Comparison of ENCODE assay signal across 10 cellular contexts in genomic region chr19:5952193-5953033, GRCh38. TPM values are rescaled to one million over a fixed set of nuclear protein-coding genes. Genes with fewer than 3 reads are reported as not detected.
DNase-seq lines count a peak whose midpoint lies in the region; ATAC-seq and TF ChIP-seq lines count a peak whose summit lies in the region.
"Had no signal": no experiment of that assay in that cellular context is flagged by ENCODE, and none has a peak within 500 bp of the region (broad histone marks: within the 10 kb centered on the region; RNA-seq: fewer than 3 reads in every experiment).

No MANE protein-coding gene starts in this region.

- intact Hi-C loops in CD8-positive, alpha-beta T cell (cut with DNase I, micrococcal nuclease): no loop called here
- intact Hi-C loops in body of pancreas (cut with DNase I): no loop called here

- no peak for TF ChIP-seq POLR2A in body of pancreas (IDR thresholded peaks at IDR 0.05)

- no peaks in the 10 kb centered on the region for H3K9me3 ChIP-seq in CD8-positive, alpha-beta T cell (ENCODE audit: low read length)
- no peaks in the 10 kb centered on the region for H3K9me3 ChIP-seq in HUES6 (ENCODE audit: control insufficient read depth, insufficient read depth, low read depth, low read length)
- no peaks in the 10 kb centered on the region for H3K9me3 ChIP-seq in body of pancreas

- H3K4me3 Mint-ChIP-seq in CD8-positive, alpha-beta T cell: peak overlapping the region; percentile 26
- no peak overlapping the region for H3K4me3 Mint-ChIP-seq in nephron

- H3K27me3 ChIP-seq in CD8-positive, alpha-beta T cell (ENCODE audit: insufficient read depth, low read length): no peaks in the 10 kb centered on the region
- H3K27me3 ChIP-seq in HUES6 (ENCODE audit: control insufficient read depth, insufficient read depth, low read length) (no peaks in the 10 kb centered on the region), body of pancreas (no peaks in the 10 kb centered on the region)

- H3K9ac ChIP-seq in HUES6 (ENCODE audit: low read length): peak overlapping the region; percentile 32

- H3K27me3 Mint-ChIP-seq in CD8-positive, alpha-beta T cell (ENCODE audit: low read depth): no peaks in the 10 kb centered on the region
- no peaks in the 10 kb centered on the region for H3K27me3 Mint-ChIP-seq in nephron (ENCODE audit: low read depth)
- H3K27me3 Mint-ChIP-seq: activated B cell treated with CpG ODN at 0.5 μM for 24 hours had no signal

- no peak for TF ChIP-seq CTCF in CD8-positive, alpha-beta T cell (IDR thresholded peaks at IDR 0.05)
- no peak for TF ChIP-seq CTCF in body of pancreas (IDR thresholded peaks at IDR 0.05)
- TF ChIP-seq CTCF in nephron (IDR thresholded peaks at IDR 0.05; ENCODE audit: unreplicated experiment in 3 of 3): no peak

- peak overlapping the region; percentile 13 for H3K27ac ChIP-seq in CD8-positive, alpha-beta T cell (ENCODE audit: low read depth, low read length)
- H3K27ac ChIP-seq in HUES6 (ENCODE audit: low read depth, low read length): peak overlapping the region; percentile 29; the same call in 1 of the 2 replicates
- peak overlapping the region in 3 of 4 donors; percentile 22 to 63 (median 45) for H3K27ac ChIP-seq in body of pancreas

- 78 to 87% methylated on average over 16 to 18 of the region's 18 CpGs for WGBS in body of pancreas, 2 donors

- peak overlapping the region; percentile 49 for H3K27ac Mint-ChIP-seq in CD8-positive, alpha-beta T cell
- H3K27ac Mint-ChIP-seq in nephron: peak overlapping the region; percentile 77 to 89 (median 84)

- H3K9me3 Mint-ChIP-seq in CD8-positive, alpha-beta T cell: no peaks in the 10 kb centered on the region
- no peaks in the 10 kb centered on the region for H3K9me3 Mint-ChIP-seq in nephron
- H3K9me3 Mint-ChIP-seq: activated B cell treated with CpG ODN at 0.5 μM for 24 hours had no signal

- H3K36me3 Mint-ChIP-seq in CD8-positive, alpha-beta T cell: peaks cover 15% of the 10 kb centered on the region
- peaks cover 10% of the 10 kb centered on the region for H3K36me3 Mint-ChIP-seq in nephron (ENCODE audit: low read depth)

- POLR2A ChIA-PET in CD8-positive, alpha-beta T cell (lab: Charles Lee): interaction anchor here (0.6 to 5.4 kb wide), 3 partner anchors 10 to 174 kb away, joined by 3 to 32 read pairs (median 11); partner anchors contain the start of gene VMAC

- CTCF ChIA-PET in CD8-positive, alpha-beta T cell (lab: Charles Lee): interaction anchor here (0.7 to 8.0 kb wide), 9 partner anchors 9 to 1174 kb away, joined by 3 to 53 read pairs (median 3); no protein-coding TSS in a partner anchor

- peaks cover 74% of the 10 kb centered on the region for H3K4me1 ChIP-seq in CD8-positive, alpha-beta T cell (ENCODE audit: insufficient read depth, low read length)
- H3K4me1 ChIP-seq in HUES6 (ENCODE audit: control insufficient read depth, insufficient read depth, low read length) (peaks cover 84% of the 10 kb centered on the region), body of pancreas (peaks cover 66% of the 10 kb centered on the region)

- no peak for ATAC-seq in CD8-positive, alpha-beta T cell
- ATAC-seq in body of pancreas (no peak), GM18517 (IDR thresholded peaks at IDR 0.05; ENCODE audit: unreplicated experiment) (no peak), GM18511 (IDR thresholded peaks at IDR 0.05; ENCODE audit: unreplicated experiment) (no peak)

- peaks cover 92% of the 10 kb centered on the region for H3K4me1 Mint-ChIP-seq in CD8-positive, alpha-beta T cell (ENCODE audit: low read depth)
- peaks cover 93% of the 10 kb centered on the region for H3K4me1 Mint-ChIP-seq in nephron

- H3K4me3 ChIP-seq in CD8-positive, alpha-beta T cell (ENCODE audit: low read depth, low read length): no peak overlapping the region
- H3K4me3 ChIP-seq in HUES6 (ENCODE audit: low read depth, low read length): peak overlapping the region; percentile 6; the same call in 1 of the 2 replicates
- H3K4me3 ChIP-seq in body of pancreas: no peak overlapping the region

- no peaks in the 10 kb centered on the region for H3K36me3 ChIP-seq in CD8-positive, alpha-beta T cell (ENCODE audit: insufficient read depth, low read length)
- H3K36me3 ChIP-seq in HUES6 (ENCODE audit: control insufficient read depth, insufficient read depth, low read length) (peaks cover 4% of the 10 kb centered on the region; the same call in 1 of the 2 replicates), body of pancreas (replicated peaks in 1 of 2; ENCODE audit: insufficient read depth in 1 of 2, low read depth in 2 of 2) (no peaks in the 10 kb centered on the region)

- no peak for DNase-seq in CD8-positive, alpha-beta T cell
- DNase-seq in body of pancreas (no peak), NCI-H1436 (lab: John Stamatoyannopoulos, UW) (no peak)
- DNase-seq: activated B cell treated with CpG ODN at 0.5 μM for 24 hours, NCI-H446 treated with DMSO at 0.1 percent for 48 hours, trophoblast cell had no signal

RNA-seq across cellular contexts. Expression of gene RANBP3, which starts 25.5 kb away (rescaled TPM):
- 100 to 1,000 TPM; 109 to 118 TPM for total RNA-seq in CD8-positive, alpha-beta T cell
- 10 to 100 TPM; 62.0 to 90.0 TPM for total RNA-seq in body of pancreas

RNA-seq across cellular contexts. Expression of gene CAPS, which starts 38.4 kb away (rescaled TPM):
- total RNA-seq in CD8-positive, alpha-beta T cell: 10 to 100 TPM; 28.0 to 33.1 TPM
- total RNA-seq in body of pancreas: 10 to 100 TPM; 18.7 to 38.6 TPM

RNA-seq across cellular contexts. Expression of gene VMAC, which starts 47.7 kb away (rescaled TPM):
- total RNA-seq in CD8-positive, alpha-beta T cell: 10 to 100 TPM; 17.4 to 18.6 TPM
- total RNA-seq in body of pancreas: 10 to 100 TPM; 12.5 to 15.3 TPM

RNA-seq across cellular contexts. Expression of gene NDUFA11, which starts 48.8 kb away (rescaled TPM):
- 100 to 1,000 TPM in 1 of 2 experiments, 10 to 100 TPM in 1; 86.6 to 103 TPM for total RNA-seq in CD8-positive, alpha-beta T cell
- total RNA-seq in body of pancreas: 10 to 100 TPM; 31.6 to 79.1 TPM
